Comparison of ENCODE assay signal across 1 cellular context in genomic region chr10:66586073-66586472, GRCh38.
TF ChIP-seq lines count a peak whose summit lies in the region.

No MANE protein-coding gene starts in this region.

TF ChIP-seq in GM12878, 131 proteins besides CTCF, POLR2A, EP300 and RAD21:
- no peak for TF ChIP-seq PRDM15 (CRISPR knock-in tag; IDR thresholded peaks at IDR 0.05)
TF ChIP-seq in GM12878: peak in this region for 0.
